Comparison of ENCODE assay signal across 8 cellular contexts in the genomic region with DNA sequence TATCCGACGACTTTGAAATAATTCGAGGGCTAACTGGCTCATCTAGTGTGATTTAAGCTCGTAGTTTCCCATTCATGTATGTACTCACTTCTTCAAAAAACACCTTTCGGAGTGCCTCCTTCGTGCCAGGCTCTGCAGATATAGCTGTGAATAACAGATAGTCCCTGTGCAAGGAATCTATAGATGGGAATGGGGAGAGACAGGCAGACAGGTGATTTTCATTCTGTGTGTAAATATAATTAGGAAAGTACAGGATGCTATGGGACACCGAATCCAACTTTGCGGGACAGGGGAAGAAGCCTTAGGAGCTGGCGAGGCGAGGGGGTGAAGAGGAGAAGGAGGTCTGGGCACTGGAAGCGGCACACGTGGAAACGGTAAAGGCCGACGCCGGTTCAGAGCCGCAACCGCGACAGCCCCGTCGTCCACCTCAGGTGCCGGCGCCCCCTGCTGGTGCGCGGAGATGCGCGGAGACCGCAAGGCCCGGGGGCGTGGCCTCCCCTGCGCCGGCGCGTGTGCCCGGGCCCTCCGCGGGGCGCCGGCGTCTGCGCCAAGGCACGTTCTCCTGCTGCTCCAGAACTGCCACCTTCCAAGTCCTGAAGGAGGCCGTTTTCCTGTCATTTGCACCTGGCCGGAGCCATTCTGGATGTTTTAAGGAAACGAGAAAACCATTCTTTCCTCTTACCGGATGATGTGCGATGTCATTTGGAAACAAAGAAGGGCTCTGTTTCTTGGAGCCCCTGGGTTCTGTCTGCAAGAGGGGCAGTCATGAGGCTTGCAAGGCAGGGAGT. TPM values are rescaled to one million over a fixed set of nuclear protein-coding genes. Genes with fewer than 3 reads are reported as not detected.
DNase-seq lines count a peak whose midpoint lies in the region; ATAC-seq and TF ChIP-seq lines count a peak whose summit lies in the region.

No MANE protein-coding gene starts in this region.

- no peaks in the 10 kb centered on the region for H3K36me3 ChIP-seq in ES-I3 (ENCODE audit: insufficient read depth, low read length)

- H3K4me1 ChIP-seq in ES-I3 (ENCODE audit: insufficient read depth, low read length), result no peaks in the 10 kb centered on the region

- no peaks in the 10 kb centered on the region for H3K9me3 ChIP-seq in ES-I3 (ENCODE audit: control insufficient read depth, insufficient read depth, low read length)

- peaks cover 10% of the 10 kb centered on the region for H3K4me1 Mint-ChIP-seq in activated B cell treated with CpG ODN at 0.5 μM for 24 hours

- peak overlapping the region; percentile 70 for H3K4me3 Mint-ChIP-seq in activated B cell treated with CpG ODN at 0.5 μM for 24 hours

- peak overlapping the region; percentile 25 to 35 for H3K4me3 ChIP-seq in cardiac fibroblast (replicated peaks in 1 of 2; ENCODE audit: low read depth in 2 of 2, low read length in 2 of 2)

- ATAC-seq in HG02798 (IDR thresholded peaks at IDR 0.05; ENCODE audit: poor library complexity, unreplicated experiment) (peak; percentile 83), activated B cell treated with CpG ODN at 0.5 μM for 24 hours (ENCODE audit: low read depth) (peak; percentile 100), GM21723 (IDR thresholded peaks at IDR 0.05; ENCODE audit: unreplicated experiment) (no peak)

- no peak overlapping the region for H3K27ac Mint-ChIP-seq in activated B cell treated with CpG ODN at 0.5 μM for 24 hours

- TF ChIP-seq CTCF in activated B cell treated with CpG ODN at 0.5 μM for 24 hours (IDR thresholded peaks at IDR 0.05) (no peak), cardiac fibroblast (IDR thresholded peaks at IDR 0.05; ENCODE audit: low read depth, low read length) (peak; percentile 62)

- no peaks in the 10 kb centered on the region for H3K36me3 Mint-ChIP-seq in activated B cell treated with CpG ODN at 0.5 μM for 24 hours (ENCODE audit: low read depth)

- CTCF ChIA-PET in activated B cell treated with CpG ODN at 0.5 μM for 24 hours (lab: Charles Lee), result interaction anchor here (0.7 to 1.3 kb wide), 3 partner anchors 31 to 250 kb away, joined by 3 to 4 read pairs (median 3); a partner anchor contains a TSS

- intact Hi-C loops in activated B cell treated with CpG ODN at 0.5 μM for 24 hours (cut with micrococcal nuclease), result loop anchor here (1.0 to 10.0 kb wide), 4 partner anchors 30 to 750 kb away; a partner anchor contains a TSS

- H3K9ac ChIP-seq in ES-I3 (ENCODE audit: low read depth, low read length), result peak overlapping the region; percentile 47

- peak; percentile 86 for DNase-seq in NCI-H2107 (lab: John Stamatoyannopoulos, UW)
- DNase-seq in activated B cell treated with CpG ODN at 0.5 μM for 24 hours, result peak; percentile 79
- DNase-seq in cardiac fibroblast (ENCODE audit: low read depth in 2 of 2), result peak; percentile 73 to 80
- DNase-seq in islet precursor cell, result peak; percentile 90
- DNase-seq in stimulated activated CD4-positive, alpha-beta T cell treated with anti-CD3 and anti-CD28 coated beads, Interleukin-12 subunit alpha, Interleukin-12 subunit beta, amount 100 ng/mL, for 24 hours (ENCODE audit: low read depth in 2 of 2), result peak; percentile 70 to 86

- POLR2A ChIA-PET in activated B cell treated with CpG ODN at 0.5 μM for 24 hours (lab: Charles Lee), result no interaction called here

- H3K27me3 Mint-ChIP-seq in activated B cell treated with CpG ODN at 0.5 μM for 24 hours, result peaks cover 69% of the 10 kb centered on the region

- no peaks in the 10 kb centered on the region for H3K9me3 Mint-ChIP-seq in activated B cell treated with CpG ODN at 0.5 μM for 24 hours

RNA-seq across cellular contexts. Expression of a gene that starts 18.0 kb away (rescaled TPM):
- total RNA-seq in activated B cell treated with CpG ODN at 0.5 μM for 24 hours, result 0.02 TPM in 2 replicates

RNA-seq across cellular contexts. Expression of a gene that starts 30.6 kb away (rescaled TPM):
- 12.4 and 14.7 TPM in 2 replicates for total RNA-seq in activated B cell treated with CpG ODN at 0.5 μM for 24 hours
